Comparison of ENCODE assay signal across 15 cellular contexts in the genomic region with DNA sequence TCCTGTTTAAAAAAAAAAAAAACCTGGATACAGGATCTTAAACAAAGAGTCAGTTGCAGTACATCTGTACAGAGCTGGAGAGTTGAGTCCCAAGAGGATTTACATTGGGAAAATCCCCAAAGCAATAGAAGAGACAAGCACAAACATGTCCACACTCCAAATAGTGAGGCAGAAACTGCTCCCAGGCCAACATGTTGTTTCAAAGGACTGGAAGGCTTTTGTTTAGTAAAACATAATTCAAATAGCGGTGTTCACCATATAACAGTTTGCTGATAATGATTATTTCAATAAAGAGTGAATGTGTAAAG.
DNase-seq lines count a peak whose midpoint lies in the region; ATAC-seq and TF ChIP-seq lines count a peak whose summit lies in the region.
"Had no signal": no experiment of that assay in that cellular context is flagged by ENCODE, and none has a peak within 500 bp of the region (broad histone marks: within the 10 kb centered on the region; RNA-seq: fewer than 3 reads in every experiment).

No MANE protein-coding gene starts in this region.

- POLR2A ChIA-PET in RWPE1 (lab: Yijun Ruan, JAX; ENCODE audit: low non-redundant PET), result no interaction called here

- H3K36me3 ChIP-seq in Loucy (ENCODE audit: insufficient read depth, low read length), result no peaks in the 10 kb centered on the region
- H3K36me3 ChIP-seq: upper lobe of left lung had no signal

- no peaks in the 10 kb centered on the region for H3K27me3 Mint-ChIP-seq in mesothelial cell of epicardium (ENCODE audit: low read depth)
- no peaks in the 10 kb centered on the region for H3K27me3 Mint-ChIP-seq in activated T-helper 1 cell treated with anti-CD3 and anti-CD28 coated beads, Interleukin-12 subunit alpha, Interleukin-12 subunit beta, Interleukin-2, Interleukin-4 antibody, amounts not matched to agents 30 ng/mL and 10 ng/mL and 1 ng/mL, durations not matched to agents 14 hours and 24 hours and 36 hours (ENCODE audit: insufficient read depth)
- H3K27me3 Mint-ChIP-seq: dendritic cell treated with granulocyte-macrophage colony-stimulating factor and Interleukin-4, amounts not matched to agents 40 ng/mL and 50 ng/mL, for 4 days had no signal

- TF ChIP-seq CTCF in Loucy (conservative IDR thresholded peaks at IDR 0.05; ENCODE audit: low read length) (no peak), RWPE1 (conservative IDR thresholded peaks at IDR 0.05; ENCODE audit: low read depth) (no peak), mesothelial cell of epicardium (IDR thresholded peaks at IDR 0.05; ENCODE audit: unreplicated experiment) (no peak)

- peak overlapping the region; percentile 51 for H3K4me2 ChIP-seq in Loucy (ENCODE audit: low read depth, low read length, poor library complexity, severe bottlenecking)

- no peaks in the 10 kb centered on the region for H3K9me2 ChIP-seq in Loucy (replicated peaks; ENCODE audit: low read depth, low read length)

- H3K4me1 Mint-ChIP-seq in mesothelial cell of epicardium, result peaks cover 24% of the 10 kb centered on the region
- H3K4me1 Mint-ChIP-seq in activated T-helper 1 cell treated with anti-CD3 and anti-CD28 coated beads, Interleukin-12 subunit alpha, Interleukin-12 subunit beta, Interleukin-2, Interleukin-4 antibody, amounts not matched to agents 30 ng/mL and 10 ng/mL and 1 ng/mL, durations not matched to agents 14 hours and 24 hours and 36 hours (ENCODE audit: low read depth), result no peaks in the 10 kb centered on the region

- CTCF ChIA-PET in RWPE1 (lab: Yijun Ruan, JAX), result interaction anchor here (0.6 kb wide), 1 partner anchor 15 kb away, joined by 3 read pairs; no protein-coding TSS in a partner anchor

- peaks cover 37% of the 10 kb centered on the region for H3K4me1 ChIP-seq in Loucy (ENCODE audit: insufficient read depth, low read length, poor library complexity, severe bottlenecking)

- no peaks in the 10 kb centered on the region for H3F3A ChIP-seq in Loucy (ENCODE audit: low read depth)

- H3K79me2 ChIP-seq in Loucy (ENCODE audit: insufficient read depth, low read length), result no peaks in the 10 kb centered on the region

- no peaks in the 10 kb centered on the region for H3K36me3 Mint-ChIP-seq in mesothelial cell of epicardium
- no peaks in the 10 kb centered on the region for H3K36me3 Mint-ChIP-seq in activated T-helper 1 cell treated with anti-CD3 and anti-CD28 coated beads, Interleukin-12 subunit alpha, Interleukin-12 subunit beta, Interleukin-2, Interleukin-4 antibody, amounts not matched to agents 30 ng/mL and 10 ng/mL and 1 ng/mL, durations not matched to agents 14 hours and 24 hours and 36 hours (ENCODE audit: low read depth)
- H3K36me3 Mint-ChIP-seq: CD8-positive, alpha-beta T cell had no signal

- no peaks in the 10 kb centered on the region for H3K9me3 ChIP-seq in Loucy (ENCODE audit: insufficient read depth, low read depth, low read length)
- H3K9me3 ChIP-seq: upper lobe of left lung had no signal

- peak overlapping the region; percentile 54 for H3K9ac ChIP-seq in Loucy (ENCODE audit: low read depth, low read length, poor library complexity, severe bottlenecking)

- no peaks in the 10 kb centered on the region for H3K27me3 ChIP-seq in Loucy (ENCODE audit: insufficient read depth, low read length, poor library complexity, severe bottlenecking)
- H3K27me3 ChIP-seq: upper lobe of left lung had no signal

- no peaks in the 10 kb centered on the region for H4K20me1 ChIP-seq in Loucy (ENCODE audit: insufficient read depth, low read length, poor library complexity, severe bottlenecking)

- H3K4me3 ChIP-seq in Loucy (ENCODE audit: low read length, poor library complexity, severe bottlenecking), result no peak overlapping the region
- H3K4me3 ChIP-seq: upper lobe of left lung had no signal

- peak overlapping the region; percentile 67 for H3K27ac Mint-ChIP-seq in mesothelial cell of epicardium
- H3K27ac Mint-ChIP-seq in activated T-helper 1 cell treated with anti-CD3 and anti-CD28 coated beads, Interleukin-12 subunit alpha, Interleukin-12 subunit beta, Interleukin-2, Interleukin-4 antibody, amounts not matched to agents 30 ng/mL and 10 ng/mL and 1 ng/mL, durations not matched to agents 14 hours and 24 hours and 36 hours, result no peak overlapping the region
- H3K27ac Mint-ChIP-seq: activated naive CD4-positive, alpha-beta T cell treated with anti-CD3 and anti-CD28 coated beads for 36 hours; CD8-positive, alpha-beta T cell had no signal

- no peak overlapping the region for H3K27ac ChIP-seq in RWPE1
- H3K27ac ChIP-seq: upper lobe of left lung had no signal

- DNase-seq in RWPE1 (ENCODE audit: low spot score) (peak; percentile 73), mesothelial cell of epicardium (ENCODE audit: low spot score in 2 of 2, unreplicated experiment in 2 of 2) (no peak), NCI-H2196 (lab: John Stamatoyannopoulos, UW; ENCODE audit: unreplicated experiment) (no peak)
- DNase-seq in activated T-helper 1 cell treated with anti-CD3 and anti-CD28 coated beads, Interleukin-12 subunit alpha, Interleukin-12 subunit beta, Interleukin-2, Interleukin-4 antibody, amounts not matched to agents 30 ng/mL and 10 ng/mL and 1 ng/mL, durations not matched to agents 14 hours and 24 hours and 36 hours (ENCODE audit: low spot score), result no peak
- no peak for DNase-seq in stimulated activated naive CD4-positive, alpha-beta T cell (lab: John Stamatoyannopoulos, UW)
- DNase-seq: activated naive CD4-positive, alpha-beta T cell treated with anti-CD3 and anti-CD28 coated beads for 36 hours; CD8-positive, alpha-beta T cell; NCI-H774; retina; upper lobe of left lung had no signal

- H2AFZ ChIP-seq in Loucy (ENCODE audit: low read length), result peak overlapping the region; percentile 9; the same call in 1 of the 2 replicates

- ATAC-seq in GM18511 (IDR thresholded peaks at IDR 0.05; ENCODE audit: unreplicated experiment) (peak; percentile 31), GM21515 (IDR thresholded peaks at IDR 0.05; ENCODE audit: unreplicated experiment) (no peak)
- ATAC-seq: CD8-positive, alpha-beta T cell; HepG2 had no signal

- intact Hi-C loops in activated T-helper 1 cell treated with anti-CD3 and anti-CD28 coated beads, Interleukin-12 subunit alpha, Interleukin-12 subunit beta, Interleukin-2, Interleukin-4 antibody, amounts not matched to agents 30 ng/mL and 10 ng/mL and 1 ng/mL, durations not matched to agents 14 hours and 24 hours and 36 hours (cut with micrococcal nuclease), result no loop called here

- peaks cover 1% of the 10 kb centered on the region for H3K9me3 Mint-ChIP-seq in mesothelial cell of epicardium
- no peaks in the 10 kb centered on the region for H3K9me3 Mint-ChIP-seq in activated T-helper 1 cell treated with anti-CD3 and anti-CD28 coated beads, Interleukin-12 subunit alpha, Interleukin-12 subunit beta, Interleukin-2, Interleukin-4 antibody, amounts not matched to agents 30 ng/mL and 10 ng/mL and 1 ng/mL, durations not matched to agents 14 hours and 24 hours and 36 hours
- H3K9me3 Mint-ChIP-seq: activated naive CD4-positive, alpha-beta T cell treated with anti-CD3 and anti-CD28 coated beads for 36 hours; CD8-positive, alpha-beta T cell; dendritic cell treated with granulocyte-macrophage colony-stimulating factor and Interleukin-4, amounts not matched to agents 40 ng/mL and 50 ng/mL, for 4 days had no signal

- H3K4me3 Mint-ChIP-seq in mesothelial cell of epicardium, result no peak overlapping the region
- H3K4me3 Mint-ChIP-seq in activated T-helper 1 cell treated with anti-CD3 and anti-CD28 coated beads, Interleukin-12 subunit alpha, Interleukin-12 subunit beta, Interleukin-2, Interleukin-4 antibody, amounts not matched to agents 30 ng/mL and 10 ng/mL and 1 ng/mL, durations not matched to agents 14 hours and 24 hours and 36 hours, result no peak overlapping the region
- H3K4me3 Mint-ChIP-seq: activated naive CD4-positive, alpha-beta T cell treated with anti-CD3 and anti-CD28 coated beads for 36 hours; CD8-positive, alpha-beta T cell; dendritic cell treated with granulocyte-macrophage colony-stimulating factor and Interleukin-4, amounts not matched to agents 40 ng/mL and 50 ng/mL, for 4 days had no signal
